In genomic region chr19:58555920-58556632, GRCh38 we compare ENCODE assay signal across 8 cellular contexts. TPM values are rescaled to one million over a fixed set of nuclear protein-coding genes. Genes with fewer than 3 reads are reported as not detected.
DNase-seq lines count a peak whose midpoint lies in the region; ATAC-seq and TF ChIP-seq lines count a peak whose summit lies in the region.

No MANE protein-coding gene starts in this region.

- no peaks in the 10 kb centered on the region for H3K9me3 Mint-ChIP-seq in activated CD4-positive, alpha-beta memory T cell treated with anti-CD3 and anti-CD28 coated beads for 36 hours
- H3K9me3 Mint-ChIP-seq in stimulated activated effector memory CD8-positive, alpha-beta T cell treated with anti-CD3 and anti-CD28 coated beads, Interleukin-12 subunit alpha, Interleukin-12 subunit beta, amount 100 ng/mL, for 72 hours: no peaks in the 10 kb centered on the region

- H3K4me1 Mint-ChIP-seq in activated CD4-positive, alpha-beta memory T cell treated with anti-CD3 and anti-CD28 coated beads for 36 hours (ENCODE audit: low read depth): peaks cover 51% of the 10 kb centered on the region
- peaks cover 77% of the 10 kb centered on the region for H3K4me1 Mint-ChIP-seq in stimulated activated effector memory CD8-positive, alpha-beta T cell treated with anti-CD3 and anti-CD28 coated beads, Interleukin-12 subunit alpha, Interleukin-12 subunit beta, amount 100 ng/mL, for 72 hours

- intact Hi-C loops in activated CD4-positive, alpha-beta memory T cell treated with anti-CD3 and anti-CD28 coated beads for 36 hours (cut with micrococcal nuclease): loop anchor here (1.0 kb wide), 3 partner anchors 12 to 57 kb away; partner anchors contain the start of genes MZF1 and TRIM28

- H3K27me3 Mint-ChIP-seq in activated CD4-positive, alpha-beta memory T cell treated with anti-CD3 and anti-CD28 coated beads for 36 hours: no peaks in the 10 kb centered on the region

- POLR2A ChIA-PET in activated CD4-positive, alpha-beta memory T cell treated with anti-CD3 and anti-CD28 coated beads for 36 hours (lab: Charles Lee): interaction anchor here (0.9 to 2.2 kb wide), 5 partner anchors 16 to 175 kb away, joined by 3 to 16 read pairs (median 6); partner anchors contain the start of genes MZF1, ZBTB45 and ZNF837

- no peak for DNase-seq in HFF-Myc (ENCODE audit: extremely low read depth, low read depth)
- DNase-seq in activated CD4-positive, alpha-beta memory T cell treated with anti-CD3 and anti-CD28 coated beads for 36 hours: no peak
- DNase-seq in stimulated activated effector memory CD8-positive, alpha-beta T cell treated with anti-CD3 and anti-CD28 coated beads, Interleukin-12 subunit alpha, Interleukin-12 subunit beta, amount 100 ng/mL, for 72 hours (ENCODE audit: low spot score in 2 of 2): peak in 1 of 2 donors; percentile 50
- no peak for DNase-seq in activated CD4-positive, CD25-positive, alpha-beta regulatory T cell treated with anti-CD3 and anti-CD28 coated beads, Interleukin-2, amount 50 U/mL, for 72 hours
- no peak for DNase-seq in CD1c-positive myeloid dendritic cell (ENCODE audit: extremely low spot score)
- DNase-seq in GM19240 (ENCODE audit: insufficient read length, low spot score): no peak

- TF ChIP-seq CTCF in HFF-Myc (IDR thresholded peaks at IDR 0.05; ENCODE audit: low read depth, low read length, missing control alignments): no peak
- no peak for TF ChIP-seq CTCF in gastroesophageal sphincter (IDR thresholded peaks at IDR 0.05)

- 50 to 80% methylated on average over 1 of the region's 16 CpGs for WGBS in gastroesophageal sphincter (ENCODE audit: low coverage in 1 of 2), 2 donors

- H3K27ac Mint-ChIP-seq in activated CD4-positive, alpha-beta memory T cell treated with anti-CD3 and anti-CD28 coated beads for 36 hours: peak overlapping the region; percentile 100
- peak overlapping the region; percentile 100 for H3K27ac Mint-ChIP-seq in stimulated activated effector memory CD8-positive, alpha-beta T cell treated with anti-CD3 and anti-CD28 coated beads, Interleukin-12 subunit alpha, Interleukin-12 subunit beta, amount 100 ng/mL, for 72 hours

- no peak for TF ChIP-seq EP300 in gastroesophageal sphincter (IDR thresholded peaks at IDR 0.05)

- H3K4me3 ChIP-seq in HFF-Myc (replicated peaks; ENCODE audit: low read depth, low read length) (peak overlapping the region; percentile 80), gastroesophageal sphincter (peak overlapping the region in 1 of 2 donors; percentile 81)

- H3K27me3 ChIP-seq in gastroesophageal sphincter: no peaks in the 10 kb centered on the region

- H3K4me3 Mint-ChIP-seq in activated CD4-positive, alpha-beta memory T cell treated with anti-CD3 and anti-CD28 coated beads for 36 hours: peak overlapping the region; percentile 99
- peak overlapping the region; percentile 98 for H3K4me3 Mint-ChIP-seq in stimulated activated effector memory CD8-positive, alpha-beta T cell treated with anti-CD3 and anti-CD28 coated beads, Interleukin-12 subunit alpha, Interleukin-12 subunit beta, amount 100 ng/mL, for 72 hours

- peak overlapping the region in 3 of 4 donors; percentile 95 to 100 (median 99) for H3K27ac ChIP-seq in gastroesophageal sphincter

- peaks cover 0 to 43% of the 10 kb centered on the region in 2 donors for H3K36me3 ChIP-seq in gastroesophageal sphincter

- H3K36me3 Mint-ChIP-seq in activated CD4-positive, alpha-beta memory T cell treated with anti-CD3 and anti-CD28 coated beads for 36 hours: peaks cover 52% of the 10 kb centered on the region
- H3K36me3 Mint-ChIP-seq in stimulated activated effector memory CD8-positive, alpha-beta T cell treated with anti-CD3 and anti-CD28 coated beads, Interleukin-12 subunit alpha, Interleukin-12 subunit beta, amount 100 ng/mL, for 72 hours: peaks cover 85% of the 10 kb centered on the region

- peaks cover 12 to 69% (median 42%) of the 10 kb centered on the region in 3 donors for H3K4me1 ChIP-seq in gastroesophageal sphincter

- no peaks in the 10 kb centered on the region for H3K9me3 ChIP-seq in gastroesophageal sphincter

- ATAC-seq in gastroesophageal sphincter: no peak
- no peak for ATAC-seq in stimulated activated effector memory CD8-positive, alpha-beta T cell treated with anti-CD3 and anti-CD28 coated beads, Interleukin-12 subunit alpha, Interleukin-12 subunit beta, amount 100 ng/mL, for 72 hours
- no peak for ATAC-seq in GM21737 (IDR thresholded peaks at IDR 0.05; ENCODE audit: unreplicated experiment)

- TF ChIP-seq POLR2A in gastroesophageal sphincter (IDR thresholded peaks at IDR 0.05): no peak

- CTCF ChIA-PET in activated CD4-positive, alpha-beta memory T cell treated with anti-CD3 and anti-CD28 coated beads for 36 hours (lab: Charles Lee): interaction anchor here (0.6 to 8.6 kb wide), 6 partner anchors 12 to 329 kb away, joined by 3 to 39 read pairs (median 9); partner anchors contain the start of genes TRIM28 and ZBTB45

RNA-seq across cellular contexts. Expression of gene CHMP2A, which starts 1.2 kb away (rescaled TPM):
- total RNA-seq in activated CD4-positive, alpha-beta memory T cell treated with anti-CD3 and anti-CD28 coated beads for 36 hours: 100 to 1,000 TPM; 120 to 122 TPM
- total RNA-seq in gastroesophageal sphincter: 100 to 1,000 TPM in 3 of 4 donors, 10 to 100 TPM in 1; 100.0 to 155 (median 126) TPM

RNA-seq across cellular contexts. Expression of gene UBE2M, which starts 2.3 kb away (rescaled TPM):
- total RNA-seq in activated CD4-positive, alpha-beta memory T cell treated with anti-CD3 and anti-CD28 coated beads for 36 hours: 100 to 1,000 TPM; 107 to 111 TPM
- 10 to 100 TPM; 28.1 to 43.6 (median 37.8) TPM for total RNA-seq in gastroesophageal sphincter

RNA-seq across cellular contexts. Expression of gene TRIM28, which starts 12.2 kb away (rescaled TPM):
- total RNA-seq in activated CD4-positive, alpha-beta memory T cell treated with anti-CD3 and anti-CD28 coated beads for 36 hours: 100 to 1,000 TPM; 404 to 408 TPM
- total RNA-seq in gastroesophageal sphincter: 100 to 1,000 TPM; 171 to 274 (median 196) TPM

RNA-seq across cellular contexts. Expression of gene MZF1, which starts 17.1 kb away (rescaled TPM):
- total RNA-seq in activated CD4-positive, alpha-beta memory T cell treated with anti-CD3 and anti-CD28 coated beads for 36 hours: 10 to 100 TPM; 13.3 to 14.4 TPM
- 10 to 100 TPM; 13.4 to 43.7 (median 22.4) TPM for total RNA-seq in gastroesophageal sphincter

RNA-seq across cellular contexts. Expression of gene ZBTB45, which starts 36.5 kb away (rescaled TPM):
- 1 to 10 TPM; 9.9 to 10.0 TPM for total RNA-seq in activated CD4-positive, alpha-beta memory T cell treated with anti-CD3 and anti-CD28 coated beads for 36 hours
- total RNA-seq in gastroesophageal sphincter: 10 to 100 TPM in 3 of 4 donors, 1 to 10 TPM in 1; 9.8 to 14.0 (median 13.4) TPM
